13 cellular contexts compared by ENCODE assay signal in genomic region chr9:22170990-22171663, GRCh38.
A peak's percentile ranks its signal among the peaks of the same experiment; 100 is the strongest.
DNase-seq lines count a peak whose midpoint lies in the region; ATAC-seq and TF ChIP-seq lines count a peak whose summit lies in the region.
"Had no signal": no experiment of that assay in that cellular context is flagged by ENCODE, and none has a peak within 500 bp of the region (broad histone marks: within the 10 kb centered on the region; RNA-seq: fewer than 3 reads in every experiment).

No MANE protein-coding gene starts in this region.

- POLR2A ChIA-PET in GM10248 (lab: Yijun Ruan, JAX), result no interaction called here

- TF ChIP-seq CTCF in GM10248 (IDR thresholded peaks at IDR 0.05; ENCODE audit: control extremely low read depth, extremely low read depth, low read depth, missing control alignments), result no peak
- no peak for TF ChIP-seq CTCF in chondrocyte (IDR thresholded peaks at IDR 0.05)

- CTCF ChIA-PET in GM10248 (lab: Yijun Ruan, JAX), result no interaction called here

- ATAC-seq in GM21390 (IDR thresholded peaks at IDR 0.05; ENCODE audit: unreplicated experiment) (peak; percentile 72), GM18861 (IDR thresholded peaks at IDR 0.05; ENCODE audit: unreplicated experiment) (no peak)
- ATAC-seq: left cardiac atrium had no signal

- H3K4me3 Mint-ChIP-seq in IgD-negative memory B cell (peak overlapping the region in 2 of 4 donors; percentile 52 to 92), chondrocyte (ENCODE audit: unreplicated experiment) (no peak overlapping the region)
- H3K4me3 Mint-ChIP-seq: activated CD4-positive, alpha-beta memory T cell treated with anti-CD3 and anti-CD28 coated beads, Interleukin-2, amount 10 ng/mL, durations not matched to agents 7 days and 5 days; activated naive CD4-positive, alpha-beta T cell treated with anti-CD3 and anti-CD28 coated beads, Interleukin-2, amount 50 U/mL, for 24 hours had no signal

- H3K4me1 Mint-ChIP-seq in IgD-negative memory B cell, result peaks cover 26 to 38% (median 37%) of the 10 kb centered on the region in 3 donors
- H3K4me1 Mint-ChIP-seq in chondrocyte (ENCODE audit: low read depth), result peaks cover 39% of the 10 kb centered on the region

- H3K9me3 Mint-ChIP-seq in IgD-negative memory B cell (no peaks in the 10 kb centered on the region), chondrocyte (ENCODE audit: low read depth) (no peaks in the 10 kb centered on the region)
- H3K9me3 Mint-ChIP-seq: activated CD4-positive, alpha-beta memory T cell treated with anti-CD3 and anti-CD28 coated beads, Interleukin-2, amount 10 ng/mL, durations not matched to agents 7 days and 5 days; activated naive CD4-positive, alpha-beta T cell treated with anti-CD3 and anti-CD28 coated beads, Interleukin-2, amount 50 U/mL, for 24 hours had no signal

- DNase-seq in GM10248 (ENCODE audit: extremely low spot score) (peak; percentile 9), chondrocyte (ENCODE audit: low spot score) (no peak), inferior parietal cortex (ENCODE audit: extremely low spot score) (no peak), NCI-H82 (lab: John Stamatoyannopoulos, UW) (no peak)
- no peak for DNase-seq in stimulated activated CD4-positive, alpha-beta T cell treated with anti-CD3 and anti-CD28 coated beads, Interleukin-2, amount 100 ng/mL, for 24 hours
- DNase-seq: activated CD4-positive, alpha-beta memory T cell treated with anti-CD3 and anti-CD28 coated beads, Interleukin-2, amount 10 ng/mL, durations not matched to agents 7 days and 5 days; GF-D8; left cardiac atrium; stimulated activated CD4-positive, alpha-beta T cell treated with anti-CD3 and anti-CD28 coated beads, Interleukin-2, amount 100 ng/mL, for 48 hours had no signal

- peaks cover 1% of the 10 kb centered on the region for H3K27me3 Mint-ChIP-seq in IgD-negative memory B cell
- no peaks in the 10 kb centered on the region for H3K27me3 Mint-ChIP-seq in chondrocyte (ENCODE audit: low read depth)
- H3K27me3 Mint-ChIP-seq: activated naive CD4-positive, alpha-beta T cell treated with anti-CD3 and anti-CD28 coated beads, Interleukin-2, amount 50 U/mL, for 24 hours had no signal

- H3K27ac Mint-ChIP-seq in IgD-negative memory B cell, result peak overlapping the region in 2 of 3 donors; percentile 47 to 86
- peak overlapping the region; percentile 83 for H3K27ac Mint-ChIP-seq in chondrocyte (ENCODE audit: unreplicated experiment)
- H3K27ac Mint-ChIP-seq: activated CD4-positive, alpha-beta memory T cell treated with anti-CD3 and anti-CD28 coated beads, Interleukin-2, amount 10 ng/mL, durations not matched to agents 7 days and 5 days; activated naive CD4-positive, alpha-beta T cell treated with anti-CD3 and anti-CD28 coated beads, Interleukin-2, amount 50 U/mL, for 24 hours had no signal

- H3K36me3 Mint-ChIP-seq in IgD-negative memory B cell (no peaks in the 10 kb centered on the region), chondrocyte (ENCODE audit: low read depth) (no peaks in the 10 kb centered on the region)
